Comparison of ENCODE assay signal across 9 cellular contexts in the genomic region with DNA sequence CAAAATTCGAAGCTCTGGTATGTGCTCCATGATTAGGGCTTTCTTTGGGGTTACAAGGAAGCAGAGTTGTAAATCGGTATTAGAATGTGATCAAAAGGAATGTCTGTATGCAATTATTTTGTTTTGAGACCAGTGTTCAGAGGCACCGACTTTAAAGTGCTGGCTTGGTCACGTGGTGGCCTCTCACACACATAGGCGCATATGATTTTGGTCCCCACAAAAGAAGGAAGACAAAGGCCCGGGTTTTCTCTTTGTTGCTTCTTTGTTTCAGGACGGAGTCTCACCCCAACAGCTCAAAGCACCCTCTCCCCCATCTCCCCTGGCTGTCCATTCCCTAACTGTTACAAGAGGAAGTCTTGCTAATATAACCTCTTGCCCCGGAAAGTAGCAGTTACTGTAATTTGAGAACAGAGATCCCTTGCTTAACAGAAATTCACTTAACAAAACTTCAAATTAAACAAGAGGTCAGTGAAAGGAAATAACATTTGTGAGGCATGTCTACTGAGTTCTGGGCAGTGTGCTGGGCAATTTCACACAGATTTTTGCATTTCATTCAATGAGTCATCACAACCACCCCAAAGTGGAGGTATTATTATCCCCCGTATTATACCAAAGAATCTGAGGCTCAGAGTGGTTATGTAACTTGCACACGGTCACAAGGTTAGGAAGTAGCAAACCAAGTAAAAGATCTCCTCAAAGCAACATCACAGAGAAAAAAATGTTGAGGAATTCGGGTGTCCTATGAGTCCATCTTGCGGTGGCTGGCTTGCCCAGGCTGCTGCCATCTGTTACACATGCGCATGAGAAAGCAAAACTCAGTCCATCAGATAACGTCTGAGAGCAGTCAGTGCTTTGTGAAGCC.
A peak's percentile ranks its signal among the peaks of the same experiment; 100 is the strongest.
DNase-seq lines count a peak whose midpoint lies in the region; ATAC-seq and TF ChIP-seq lines count a peak whose summit lies in the region.
"Had no signal": no experiment of that assay in that cellular context is flagged by ENCODE, and none has a peak within 500 bp of the region (broad histone marks: within the 10 kb centered on the region; RNA-seq: fewer than 3 reads in every experiment).

No MANE protein-coding gene starts in this region.

- H3K79me2 ChIP-seq in Loucy (ENCODE audit: insufficient read depth, low read length): no peaks in the 10 kb centered on the region

- no peaks in the 10 kb centered on the region for H4K20me1 ChIP-seq in Loucy (ENCODE audit: insufficient read depth, low read length, poor library complexity, severe bottlenecking)

- H3K9me3 ChIP-seq in Loucy (ENCODE audit: insufficient read depth, low read depth, low read length) (no peaks in the 10 kb centered on the region), esophagus muscularis mucosa (no peaks in the 10 kb centered on the region)
- H3K9me3 ChIP-seq: ovary had no signal

- no peak for TF ChIP-seq EP300 in esophagus muscularis mucosa (IDR thresholded peaks at IDR 0.05)

- H3K4me1 ChIP-seq in Loucy (ENCODE audit: insufficient read depth, low read length, poor library complexity, severe bottlenecking): peaks cover 25% of the 10 kb centered on the region
- no peaks in the 10 kb centered on the region for H3K4me1 ChIP-seq in esophagus muscularis mucosa

- ATAC-seq in HG02588 (IDR thresholded peaks at IDR 0.05; ENCODE audit: unreplicated experiment): no peak

- H2AFZ ChIP-seq in Loucy (ENCODE audit: low read length): peak overlapping the region; percentile 74; the same call in 1 of the 2 replicates

- H3K36me3 Mint-ChIP-seq in chondrocyte (ENCODE audit: low read depth) (no peaks in the 10 kb centered on the region), nephron (ENCODE audit: low read depth) (no peaks in the 10 kb centered on the region)

- peaks cover 32% of the 10 kb centered on the region for H3K4me1 Mint-ChIP-seq in chondrocyte (ENCODE audit: low read depth)
- peaks cover 51% of the 10 kb centered on the region for H3K4me1 Mint-ChIP-seq in nephron

- TF ChIP-seq POLR2A in esophagus muscularis mucosa (IDR thresholded peaks at IDR 0.05; ENCODE audit: low read depth): no peak

- H3K27ac Mint-ChIP-seq in chondrocyte (ENCODE audit: unreplicated experiment) (peak overlapping the region; percentile 86), nephron (peak overlapping the region; percentile 69 to 94 (median 84))

- no peaks in the 10 kb centered on the region for H3K9me3 Mint-ChIP-seq in chondrocyte (ENCODE audit: low read depth)
- H3K9me3 Mint-ChIP-seq in nephron: no peaks in the 10 kb centered on the region

- WGBS in esophagus muscularis mucosa: 74% methylated on average over 14 of the region's 14 CpGs

- H3K9me2 ChIP-seq in Loucy (replicated peaks; ENCODE audit: low read depth, low read length): no peaks in the 10 kb centered on the region

- H3K4me2 ChIP-seq in Loucy (ENCODE audit: low read depth, low read length, poor library complexity, severe bottlenecking): peak overlapping the region; percentile 49

- H3K4me3 Mint-ChIP-seq in chondrocyte (ENCODE audit: unreplicated experiment): no peak overlapping the region
- H3K4me3 Mint-ChIP-seq in nephron: peak overlapping the region in 1 of 3 experiments; percentile 6

- H3K27me3 ChIP-seq in Loucy (ENCODE audit: insufficient read depth, low read length, poor library complexity, severe bottlenecking): no peaks in the 10 kb centered on the region
- H3K27me3 ChIP-seq in esophagus muscularis mucosa: no peaks in the 10 kb centered on the region
- H3K27me3 ChIP-seq: ovary had no signal

- H3K4me3 ChIP-seq in AG10803 (ENCODE audit: low read length) (no peak overlapping the region), Loucy (ENCODE audit: low read length, poor library complexity, severe bottlenecking) (no peak overlapping the region), esophagus muscularis mucosa (no peak overlapping the region)
- H3K4me3 ChIP-seq: ovary had no signal

- H3K27ac ChIP-seq in esophagus muscularis mucosa (replicated peaks in 1 of 4): no peak overlapping the region
- H3K27ac ChIP-seq: ovary had no signal

- peak overlapping the region; percentile 49 for H3K9ac ChIP-seq in Loucy (ENCODE audit: low read depth, low read length, poor library complexity, severe bottlenecking)

- H3K36me3 ChIP-seq in Loucy (ENCODE audit: insufficient read depth, low read length): no peaks in the 10 kb centered on the region
- no peaks in the 10 kb centered on the region for H3K36me3 ChIP-seq in esophagus muscularis mucosa
- H3K36me3 ChIP-seq: ovary had no signal

- DNase-seq in AG10803 (ENCODE audit: low read depth): peak; percentile 96
- DNase-seq in chondrocyte (ENCODE audit: low spot score): no peak
- no peak for DNase-seq in esophagus muscularis mucosa (ENCODE audit: extremely low spot score)
- DNase-seq in NCI-H345 treated with DMSO at 0.1 percent for 48 hours (lab: John Stamatoyannopoulos, UW; ENCODE audit: unreplicated experiment): no peak
- DNase-seq in activated CD4-positive, alpha-beta T cell treated with anti-CD3 and anti-CD28 coated beads for 1 hour: no peak
- DNase-seq: ovary had no signal

- intact Hi-C loops in esophagus muscularis mucosa (cut with DNase I): no loop called here

- no peak for TF ChIP-seq CTCF in AG10803 (conservative IDR thresholded peaks at IDR 0.05; ENCODE audit: low read length)
- TF ChIP-seq CTCF in Loucy (conservative IDR thresholded peaks at IDR 0.05; ENCODE audit: low read length): no peak
- TF ChIP-seq CTCF in chondrocyte (IDR thresholded peaks at IDR 0.05): no peak
- TF ChIP-seq CTCF in nephron (IDR thresholded peaks at IDR 0.05; ENCODE audit: unreplicated experiment in 3 of 3): no peak
- TF ChIP-seq CTCF in esophagus muscularis mucosa (IDR thresholded peaks at IDR 0.05): no peak

- H3K27me3 Mint-ChIP-seq in chondrocyte (ENCODE audit: low read depth) (no peaks in the 10 kb centered on the region), nephron (ENCODE audit: low read depth) (peaks cover 4% of the 10 kb centered on the region)

- H3F3A ChIP-seq in Loucy (ENCODE audit: low read depth): no peaks in the 10 kb centered on the region
